In the genomic region with DNA sequence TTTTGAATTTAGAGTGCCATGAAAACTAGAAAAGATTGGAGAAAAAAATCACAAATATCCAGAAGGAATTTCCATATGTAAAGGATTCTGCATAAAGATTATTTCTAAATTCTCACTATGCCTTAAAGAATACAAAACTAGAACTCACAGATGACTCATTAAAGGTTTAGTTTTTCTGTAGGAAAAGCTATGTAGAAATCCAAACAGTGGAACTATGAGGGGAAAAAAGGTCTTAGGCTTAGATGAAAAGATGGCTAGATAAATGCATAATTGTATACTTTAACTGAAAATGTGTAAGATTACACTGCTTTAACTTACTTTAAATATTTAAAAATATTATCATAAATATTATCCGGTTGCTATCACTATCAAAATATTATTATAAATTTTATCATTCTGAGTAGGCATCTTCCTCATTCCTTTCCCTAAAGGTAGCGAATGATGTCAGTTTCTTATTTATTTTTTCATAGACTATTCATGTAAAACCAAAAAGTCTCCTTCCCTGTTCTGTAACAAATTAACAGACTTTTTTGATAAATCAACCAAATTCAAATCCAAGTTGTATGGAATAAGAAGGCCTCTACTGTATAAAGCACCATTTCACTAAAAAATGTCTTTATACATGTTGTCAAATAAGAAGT, we compare ENCODE assay signal across 26 cellular contexts.
DNase-seq lines count a peak whose midpoint lies in the region; ATAC-seq, FAIRE-seq and TF ChIP-seq lines count a peak whose summit lies in the region.
"Had no signal": no experiment of that assay in that cellular context is flagged by ENCODE, and none has a peak within 500 bp of the region (broad histone marks: within the 10 kb centered on the region; RNA-seq: fewer than 3 reads in every experiment).

No MANE protein-coding gene starts in this region.

- ATAC-seq in GM21529 (IDR thresholded peaks at IDR 0.05; ENCODE audit: unreplicated experiment), result no peak
- ATAC-seq: Right ventricle myocardium inferior had no signal

- H3K9ac ChIP-seq in skeletal muscle satellite cell (ENCODE audit: low read depth, low read length), result no peak overlapping the region
- H3K9ac ChIP-seq: BLaER1 had no signal

- peak overlapping the region; percentile 13 for H3K4me2 ChIP-seq in skeletal muscle satellite cell (ENCODE audit: low read length)
- H3K4me2 ChIP-seq: BLaER1 had no signal

- H3K36me3 ChIP-seq in bronchial epithelial cell (ENCODE audit: control insufficient read depth, insufficient read depth, low read length) (no peaks in the 10 kb centered on the region), skeletal muscle satellite cell (ENCODE audit: insufficient read depth, low read length) (no peaks in the 10 kb centered on the region)
- H3K36me3 ChIP-seq: BLaER1, SJSA1 had no signal

- no peak for TF ChIP-seq CTCF in bronchial epithelial cell (IDR thresholded peaks at IDR 0.05; ENCODE audit: insufficient read depth, low read length, severe bottlenecking)

- H3K9me3 ChIP-seq in skeletal muscle satellite cell (replicated peaks; ENCODE audit: low read length), result peaks cover 7% of the 10 kb centered on the region
- H3K9me3 ChIP-seq: SJSA1 had no signal

- H3K4me1 ChIP-seq in skeletal muscle satellite cell (ENCODE audit: control insufficient read depth, insufficient read depth, low read length), result peaks cover 10% of the 10 kb centered on the region
- H3K4me1 ChIP-seq: BLaER1, Caco-2, SJSA1 had no signal

- no peak overlapping the region for H3K4me3 ChIP-seq in bronchial epithelial cell (ENCODE audit: low read depth, low read length)
- H3K4me3 ChIP-seq in skeletal muscle satellite cell (ENCODE audit: low read length), result no peak overlapping the region
- H3K4me3 ChIP-seq: BLaER1, SJSA1 had no signal

- no peaks in the 10 kb centered on the region for H3K27me3 ChIP-seq in bronchial epithelial cell (ENCODE audit: control insufficient read depth, insufficient read depth, low read length)
- no peaks in the 10 kb centered on the region for H3K27me3 ChIP-seq in skeletal muscle satellite cell (ENCODE audit: control insufficient read depth, insufficient read depth, low read length)
- H3K27me3 ChIP-seq: BLaER1, SJSA1 had no signal

- DNase-seq in RCC 7860 (ENCODE audit: low spot score) (no peak), bronchial epithelial cell (ENCODE audit: low read depth) (peak; percentile 29), glomerular visceral epithelial cell (ENCODE audit: extremely low spot score) (peak; percentile 23), HCEC 1CT (no peak), OCI-M1 (lab: John Stamatoyannopoulos, UW) (no peak), frontal cortex (ENCODE audit: low spot score in 2 of 2) (no peak)
- DNase-seq: ACHN; Caco-2; CD4-positive, alpha-beta memory T cell; DMS153; GF-D8; H7; HFFc6; KBM-7; MM.1S; NCI-H1048; NCI-H1417 treated with DMSO at 0.1 percent for 48 hours; NCI-H1930; NCI-H226; NCI-H510A treated with DMSO at 0.1 percent for 48 hours; NCI-H748 treated with DMSO at 0.1 percent for 48 hours had no signal

- FAIRE-seq in RCC 7860 (lab: Jason Lieb, UNC) (peak; percentile 4), bronchial epithelial cell (lab: Jason Lieb, UNC) (no peak), frontal cortex (lab: Jason Lieb, UNC) (no peak)

Comparison
In these comparisons a context has a peak if more than half of its experiments do, and no peak if none do; other contexts are left out.
1. DNase-seq: peak in bronchial epithelial cell (single experiment) and glomerular visceral epithelial cell (single experiment); none in RCC 7860 (single experiment), HCEC 1CT (single experiment), OCI-M1 (single experiment) and frontal cortex (0 of 2).